Comparison of ENCODE assay signal across 8 cellular contexts in genomic region chr15:31352911-31353811, GRCh38. TPM values are rescaled to one million over a fixed set of nuclear protein-coding genes. Genes with fewer than 3 reads are reported as not detected.
DNase-seq lines count a peak whose midpoint lies in the region; ATAC-seq and TF ChIP-seq lines count a peak whose summit lies in the region.

No MANE protein-coding gene starts in this region.

- H3K9me3 ChIP-seq in MG63 = no peaks in the 10 kb centered on the region

- no peak overlapping the region for H3K4me3 ChIP-seq in MG63

- no peaks in the 10 kb centered on the region for H3K9me3 Mint-ChIP-seq in WTC11
- no peaks in the 10 kb centered on the region for H3K9me3 Mint-ChIP-seq in naive thymus-derived CD8-positive, alpha-beta T cell

- POLR2A ChIA-PET in WTC11 (lab: Charles Lee) = no interaction called here
- POLR2A ChIA-PET in naive thymus-derived CD8-positive, alpha-beta T cell (lab: Charles Lee) = interaction anchor here (0.6 to 36.8 kb wide), 16 partner anchors 8 to 138 kb away, joined by 3 to 915 read pairs (median 6); partner anchors contain the start of gene KLF13

- DNase-seq in NCI-H2081 (lab: John Stamatoyannopoulos, UW) (peak; percentile 26 to 59), NCI-H2081 treated with DMSO at 0.1 percent for 48 hours (lab: John Stamatoyannopoulos, UW) (no peak), H4 (ENCODE audit: low spot score) (peak; percentile 50), MG63 (peak; percentile 50), WTC11 (ENCODE audit: low spot score) (no peak), epidermal melanocyte (ENCODE audit: insufficient read length, low spot score) (peak; percentile 97), inferior parietal cortex (ENCODE audit: extremely low spot score) (no peak)
- peak in 8 of 10 donors; percentile 44 to 82 (median 74) for DNase-seq in naive thymus-derived CD8-positive, alpha-beta T cell

- TF ChIP-seq CTCF in WTC11 (IDR thresholded peaks at IDR 0.05) = no peak

- no peak overlapping the region for H3K27ac Mint-ChIP-seq in WTC11
- H3K27ac Mint-ChIP-seq in naive thymus-derived CD8-positive, alpha-beta T cell = peak overlapping the region; percentile 96 to 100 (median 98)

- no peaks in the 10 kb centered on the region for H3K27me3 ChIP-seq in MG63

- peaks cover 9% of the 10 kb centered on the region for H3K36me3 ChIP-seq in MG63

- H3K27me3 Mint-ChIP-seq in WTC11 (ENCODE audit: low read depth) = no peaks in the 10 kb centered on the region
- H3K27me3 Mint-ChIP-seq in naive thymus-derived CD8-positive, alpha-beta T cell = no peaks in the 10 kb centered on the region

- H3K36me3 Mint-ChIP-seq in WTC11 = no peaks in the 10 kb centered on the region
- H3K36me3 Mint-ChIP-seq in naive thymus-derived CD8-positive, alpha-beta T cell = peaks cover 0 to 46% (median 9%) of the 10 kb centered on the region in 3 donors

- ATAC-seq in WTC11 = peak; percentile 24; the same call in 1 of the 2 replicates
- ATAC-seq in naive thymus-derived CD8-positive, alpha-beta T cell = peak; percentile 48 to 70

- no peak overlapping the region for H3K4me3 Mint-ChIP-seq in WTC11
- H3K4me3 Mint-ChIP-seq in naive thymus-derived CD8-positive, alpha-beta T cell = peak overlapping the region; percentile 71 to 94 (median 86)

- H3K4me1 Mint-ChIP-seq in WTC11 = peaks cover 35% of the 10 kb centered on the region
- H3K4me1 Mint-ChIP-seq in naive thymus-derived CD8-positive, alpha-beta T cell = peaks cover 65 to 100% (median 100%) of the 10 kb centered on the region in 4 donors

- CTCF ChIA-PET in WTC11 (lab: Charles Lee) = interaction anchor here (1.3 to 3.4 kb wide), 2 partner anchors 13 to 82 kb away, joined by 3 to 9 read pairs; no protein-coding TSS in a partner anchor

TF ChIP-seq in WTC11, 78 proteins besides CTCF, POLR2A, EP300 and RAD21:
- TF ChIP-seq TEAD4 (CRISPR knock-in tag; IDR thresholded peaks at IDR 0.05) (no peak), NR2C2 (CRISPR knock-in tag; IDR thresholded peaks at IDR 0.05) (no peak), MLX (CRISPR knock-in tag; IDR thresholded peaks at IDR 0.05) (no peak), MYBL2 (CRISPR knock-in tag; IDR thresholded peaks at IDR 0.05) (no peak), ELF4 (CRISPR knock-in tag; IDR thresholded peaks at IDR 0.05; ENCODE audit: low read depth) (no peak), RORB (CRISPR knock-in tag; IDR thresholded peaks at IDR 0.05) (no peak), ZNF423 (CRISPR knock-in tag; IDR thresholded peaks at IDR 0.05) (no peak), HMGA2 (CRISPR knock-in tag; IDR thresholded peaks at IDR 0.05) (no peak), NFYB (CRISPR knock-in tag; conservative IDR thresholded peaks at IDR 0.05; ENCODE audit: low read depth) (no peak), ZNF263 (CRISPR knock-in tag; IDR thresholded peaks at IDR 0.05; ENCODE audit: low read depth) (no peak)
- TF ChIP-seq, protein P1, sequence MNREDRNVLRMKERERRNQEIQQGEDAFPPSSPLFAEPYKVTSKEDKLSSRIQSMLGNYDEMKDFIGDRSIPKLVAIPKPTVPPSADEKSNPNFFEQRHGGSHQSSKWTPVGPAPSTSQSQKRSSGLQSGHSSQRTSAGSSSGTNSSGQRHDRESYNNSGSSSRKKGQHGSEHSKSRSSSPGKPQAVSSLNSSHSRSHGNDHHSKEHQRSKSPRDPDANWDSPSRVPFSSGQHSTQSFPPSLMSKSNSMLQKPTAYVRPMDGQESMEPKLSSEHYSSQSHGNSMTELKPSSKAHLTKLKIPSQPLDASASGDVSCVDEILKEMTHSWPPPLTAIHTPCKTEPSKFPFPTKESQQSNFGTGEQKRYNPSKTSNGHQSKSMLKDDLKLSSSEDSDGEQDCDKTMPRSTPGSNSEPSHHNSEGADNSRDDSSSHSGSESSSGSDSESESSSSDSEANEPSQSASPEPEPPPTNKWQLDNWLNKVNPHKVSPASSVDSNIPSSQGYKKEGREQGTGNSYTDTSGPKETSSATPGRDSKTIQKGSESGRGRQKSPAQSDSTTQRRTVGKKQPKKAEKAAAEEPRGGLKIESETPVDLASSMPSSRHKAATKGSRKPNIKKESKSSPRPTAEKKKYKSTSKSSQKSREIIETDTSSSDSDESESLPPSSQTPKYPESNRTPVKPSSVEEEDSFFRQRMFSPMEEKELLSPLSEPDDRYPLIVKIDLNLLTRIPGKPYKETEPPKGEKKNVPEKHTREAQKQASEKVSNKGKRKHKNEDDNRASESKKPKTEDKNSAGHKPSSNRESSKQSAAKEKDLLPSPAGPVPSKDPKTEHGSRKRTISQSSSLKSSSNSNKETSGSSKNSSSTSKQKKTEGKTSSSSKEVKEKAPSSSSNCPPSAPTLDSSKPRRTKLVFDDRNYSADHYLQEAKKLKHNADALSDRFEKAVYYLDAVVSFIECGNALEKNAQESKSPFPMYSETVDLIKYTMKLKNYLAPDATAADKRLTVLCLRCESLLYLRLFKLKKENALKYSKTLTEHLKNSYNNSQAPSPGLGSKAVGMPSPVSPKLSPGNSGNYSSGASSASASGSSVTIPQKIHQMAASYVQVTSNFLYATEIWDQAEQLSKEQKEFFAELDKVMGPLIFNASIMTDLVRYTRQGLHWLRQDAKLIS (CRISPR knock-in tag; IDR thresholded peaks at IDR 0.05; ENCODE audit: borderline replicate concordance) = no peak
- TF ChIP-seq, protein P2, sequence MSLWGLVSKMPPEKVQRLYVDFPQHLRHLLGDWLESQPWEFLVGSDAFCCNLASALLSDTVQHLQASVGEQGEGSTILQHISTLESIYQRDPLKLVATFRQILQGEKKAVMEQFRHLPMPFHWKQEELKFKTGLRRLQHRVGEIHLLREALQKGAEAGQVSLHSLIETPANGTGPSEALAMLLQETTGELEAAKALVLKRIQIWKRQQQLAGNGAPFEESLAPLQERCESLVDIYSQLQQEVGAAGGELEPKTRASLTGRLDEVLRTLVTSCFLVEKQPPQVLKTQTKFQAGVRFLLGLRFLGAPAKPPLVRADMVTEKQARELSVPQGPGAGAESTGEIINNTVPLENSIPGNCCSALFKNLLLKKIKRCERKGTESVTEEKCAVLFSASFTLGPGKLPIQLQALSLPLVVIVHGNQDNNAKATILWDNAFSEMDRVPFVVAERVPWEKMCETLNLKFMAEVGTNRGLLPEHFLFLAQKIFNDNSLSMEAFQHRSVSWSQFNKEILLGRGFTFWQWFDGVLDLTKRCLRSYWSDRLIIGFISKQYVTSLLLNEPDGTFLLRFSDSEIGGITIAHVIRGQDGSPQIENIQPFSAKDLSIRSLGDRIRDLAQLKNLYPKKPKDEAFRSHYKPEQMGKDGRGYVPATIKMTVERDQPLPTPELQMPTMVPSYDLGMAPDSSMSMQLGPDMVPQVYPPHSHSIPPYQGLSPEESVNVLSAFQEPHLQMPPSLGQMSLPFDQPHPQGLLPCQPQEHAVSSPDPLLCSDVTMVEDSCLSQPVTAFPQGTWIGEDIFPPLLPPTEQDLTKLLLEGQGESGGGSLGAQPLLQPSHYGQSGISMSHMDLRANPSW (CRISPR knock-in tag; conservative IDR thresholded peaks at IDR 0.05; ENCODE audit: low read depth) = no peak

RNA-seq across cellular contexts. Expression of gene KLF13, which starts 26.5 kb away (rescaled TPM):
- total RNA-seq in H4 (2014; rRNA removed; shearing (Covaris generic)) = 12.0 and 20.8 TPM in 2 replicates
- total RNA-seq in MG63 (2014; rRNA removed; shearing (Covaris generic); ENCODE audit: low replicate concordance) = 39.1 and 47.2 TPM in 2 replicates
- total RNA-seq in WTC11 (2021) = 36.9 to 38.1 TPM (median 37.2 TPM) in 3 replicates
- 100 to 1,000 TPM; 240 to 244 TPM for total RNA-seq in naive thymus-derived CD8-positive, alpha-beta T cell
- polyA plus RNA-seq in naive thymus-derived CD8-positive, alpha-beta T cell = 100 to 1,000 TPM in 1 of 3 donors, 10 to 100 TPM in 2; 70.1 to 102 (median 93.7) TPM

Comparison
In these comparisons a context has a peak if more than half of its experiments do, and no peak if none do; other contexts are left out.
1. DNase-seq: peak in NCI-H2081 (2 of 2), H4 (single experiment), MG63 (single experiment), epidermal melanocyte (single experiment) and naive thymus-derived CD8-positive, alpha-beta T cell (8 of 10); none in NCI-H2081 treated with DMSO at 0.1 percent for 48 hours (single experiment), WTC11 (single experiment) and inferior parietal cortex (single experiment).